In the genomic region with DNA sequence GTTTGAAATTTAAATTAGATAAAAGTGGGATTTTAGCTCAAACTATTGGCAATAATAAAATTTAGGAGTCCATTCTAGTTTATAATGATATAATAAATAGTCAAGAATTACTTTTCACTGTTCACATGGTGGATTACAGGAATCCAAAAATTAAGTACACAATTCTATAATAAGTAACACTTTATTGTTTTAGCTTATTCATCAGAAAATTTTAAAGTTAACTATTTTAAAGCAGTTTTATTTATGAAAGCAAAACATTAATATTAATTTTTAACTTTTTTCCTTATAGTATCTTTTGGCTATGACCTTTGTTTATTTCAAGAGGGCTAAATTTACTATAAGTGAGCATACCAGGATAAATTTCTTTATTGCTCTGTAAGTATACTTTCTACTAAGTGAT, we compare ENCODE assay signal across 4 cellular contexts. TPM values are rescaled to one million over a fixed set of nuclear protein-coding genes. Genes with fewer than 3 reads are reported as not detected.
"Had no signal": no experiment of that assay in that cellular context is flagged by ENCODE, and none has a peak within 500 bp of the region (broad histone marks: within the 10 kb centered on the region; RNA-seq: fewer than 3 reads in every experiment).

No MANE protein-coding gene starts in this region.

- H3K27ac Mint-ChIP-seq: GM23338, H9 had no signal

- H3K4me3 ChIP-seq: GM23338 had no signal

- H2AFZ ChIP-seq: GM23338 had no signal

- H3K4me3 Mint-ChIP-seq: GM23338, H9 had no signal

- H3K4me1 Mint-ChIP-seq: GM23338, H9 had no signal

- H3K4me2 ChIP-seq: GM23338 had no signal

- H3K9me3 Mint-ChIP-seq: GM23338, H9 had no signal

- FAIRE-seq: H1 had no signal

RNA-seq across cellular contexts. Expression of a gene that starts 11.4 kb away (rescaled TPM):
- total RNA-seq: IMR-90 had no signal
- polyA plus RNA-seq: IMR-90 had no signal
